Comparison of ENCODE assay signal across 1 cellular context in the genomic region with DNA sequence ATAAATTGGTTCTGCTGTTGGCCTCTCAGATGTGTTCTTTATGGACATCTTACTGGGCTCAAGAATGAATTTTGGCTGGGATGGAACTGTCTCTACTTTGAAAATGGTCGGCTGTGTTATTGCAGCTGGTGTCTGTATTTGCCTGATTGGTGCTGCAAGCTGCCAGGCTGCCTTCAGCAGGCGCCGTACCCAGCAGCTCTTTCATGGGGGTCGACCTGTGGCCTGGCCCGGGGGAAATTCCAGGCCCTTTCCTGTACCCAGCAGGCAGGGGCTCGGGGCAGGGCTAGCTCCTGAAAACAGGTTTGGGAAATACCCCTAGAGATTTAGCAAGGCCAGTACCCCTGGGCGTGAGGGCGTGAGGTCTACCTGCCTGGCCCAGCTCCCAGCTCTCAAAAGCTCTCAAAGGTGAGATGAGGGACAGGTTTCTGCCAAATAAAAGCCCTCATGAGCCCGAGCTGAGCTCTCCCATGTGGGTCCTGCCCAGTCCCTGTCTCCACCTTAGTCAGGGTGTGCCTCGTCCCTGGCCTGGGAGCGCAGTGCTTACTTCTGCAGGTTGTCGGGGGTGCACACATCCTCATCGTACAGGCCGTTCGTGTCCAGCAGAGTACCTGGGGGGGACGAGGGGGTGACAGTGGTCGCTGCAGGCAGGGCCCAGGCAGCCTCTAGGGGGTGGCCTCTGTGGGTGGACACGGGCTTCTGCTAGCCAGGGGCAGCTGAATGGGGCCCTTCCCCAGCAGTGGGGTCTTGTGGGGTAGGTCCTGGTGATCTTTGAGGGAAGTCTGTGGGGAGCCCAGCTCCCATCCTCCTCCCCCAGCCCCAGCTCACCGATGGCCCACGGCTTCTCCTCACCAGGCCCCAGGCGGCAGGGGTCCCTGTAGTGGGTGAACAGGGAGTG.
TF ChIP-seq lines count a peak whose summit lies in the region.

No MANE protein-coding gene starts in this region.

TF ChIP-seq in SK-N-SH, 30 proteins besides CTCF, POLR2A, EP300 and RAD21:
- TF ChIP-seq POLR2AphosphoS5 (IDR thresholded peaks at IDR 0.05; ENCODE audit: low read depth, low read length) (no peak), RXRA (IDR thresholded peaks at IDR 0.05; ENCODE audit: borderline replicate concordance, low read depth) (no peak), NFIC (IDR thresholded peaks at IDR 0.05; ENCODE audit: borderline replicate concordance) (no peak), TEAD4 (IDR thresholded peaks at IDR 0.05; ENCODE audit: borderline replicate concordance, insufficient read depth) (no peak), CHD2 (IDR thresholded peaks at IDR 0.05; ENCODE audit: low read length, partially characterized antibody) (no peak)
- TF ChIP-seq, protein P1, sequence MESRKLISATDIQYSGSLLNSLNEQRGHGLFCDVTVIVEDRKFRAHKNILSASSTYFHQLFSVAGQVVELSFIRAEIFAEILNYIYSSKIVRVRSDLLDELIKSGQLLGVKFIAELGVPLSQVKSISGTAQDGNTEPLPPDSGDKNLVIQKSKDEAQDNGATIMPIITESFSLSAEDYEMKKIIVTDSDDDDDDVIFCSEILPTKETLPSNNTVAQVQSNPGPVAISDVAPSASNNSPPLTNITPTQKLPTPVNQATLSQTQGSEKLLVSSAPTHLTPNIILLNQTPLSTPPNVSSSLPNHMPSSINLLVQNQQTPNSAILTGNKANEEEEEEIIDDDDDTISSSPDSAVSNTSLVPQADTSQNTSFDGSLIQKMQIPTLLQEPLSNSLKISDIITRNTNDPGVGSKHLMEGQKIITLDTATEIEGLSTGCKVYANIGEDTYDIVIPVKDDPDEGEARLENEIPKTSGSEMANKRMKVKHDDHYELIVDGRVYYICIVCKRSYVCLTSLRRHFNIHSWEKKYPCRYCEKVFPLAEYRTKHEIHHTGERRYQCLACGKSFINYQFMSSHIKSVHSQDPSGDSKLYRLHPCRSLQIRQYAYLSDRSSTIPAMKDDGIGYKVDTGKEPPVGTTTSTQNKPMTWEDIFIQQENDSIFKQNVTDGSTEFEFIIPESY (IDR thresholded peaks at IDR 0.05; ENCODE audit: borderline replicate concordance, low read depth), result no peak
